3 cellular contexts compared by ENCODE assay signal in genomic region chr10:76719021-76719420, GRCh38.
"Had no signal": no experiment of that assay in that cellular context is flagged by ENCODE, and none has a peak within 500 bp of the region (broad histone marks: within the 10 kb centered on the region; RNA-seq: fewer than 3 reads in every experiment).

No MANE protein-coding gene starts in this region.

- DNase-seq: GDM1, GF-D8 had no signal

- H3K4me3 ChIP-seq: GM12878 had no signal

- ATAC-seq: GM12878 had no signal
